In genomic region chr2:72028996-72029395, GRCh38 we compare ENCODE assay signal across 14 cellular contexts.
A peak's percentile ranks its signal among the peaks of the same experiment; 100 is the strongest.
DNase-seq lines count a peak whose midpoint lies in the region; ATAC-seq and TF ChIP-seq lines count a peak whose summit lies in the region.
"Had no signal": no experiment of that assay in that cellular context is flagged by ENCODE, and none has a peak within 500 bp of the region (broad histone marks: within the 10 kb centered on the region; RNA-seq: fewer than 3 reads in every experiment).

No MANE protein-coding gene starts in this region.

- no peaks in the 10 kb centered on the region for H3K27me3 ChIP-seq in esophagus muscularis mucosa

- H3K36me3 ChIP-seq in esophagus muscularis mucosa = no peaks in the 10 kb centered on the region

- ATAC-seq in stimulated activated effector memory CD8-positive, alpha-beta T cell treated with anti-CD3 and anti-CD28 coated beads, Interleukin-12 subunit alpha, Interleukin-12 subunit beta, amount 100 ng/mL, for 72 hours = no peak

- H3K4me3 Mint-ChIP-seq in stimulated activated effector memory CD8-positive, alpha-beta T cell treated with anti-CD3 and anti-CD28 coated beads, Interleukin-12 subunit alpha, Interleukin-12 subunit beta, amount 100 ng/mL, for 72 hours = no peak overlapping the region
- H3K4me3 Mint-ChIP-seq: B cell; CD4-positive, alpha-beta T cell had no signal

- no peak overlapping the region for H3K4me3 ChIP-seq in esophagus muscularis mucosa

- no peaks in the 10 kb centered on the region for H3K4me1 ChIP-seq in esophagus muscularis mucosa

- no peaks in the 10 kb centered on the region for H3K9me3 Mint-ChIP-seq in stimulated activated effector memory CD8-positive, alpha-beta T cell treated with anti-CD3 and anti-CD28 coated beads, Interleukin-12 subunit alpha, Interleukin-12 subunit beta, amount 100 ng/mL, for 72 hours
- H3K9me3 Mint-ChIP-seq: CD4-positive, alpha-beta T cell had no signal

- H3K27ac Mint-ChIP-seq in stimulated activated effector memory CD8-positive, alpha-beta T cell treated with anti-CD3 and anti-CD28 coated beads, Interleukin-12 subunit alpha, Interleukin-12 subunit beta, amount 100 ng/mL, for 72 hours = no peak overlapping the region
- H3K27ac Mint-ChIP-seq: B cell; CD4-positive, alpha-beta T cell had no signal

- no peaks in the 10 kb centered on the region for H3K4me1 Mint-ChIP-seq in stimulated activated effector memory CD8-positive, alpha-beta T cell treated with anti-CD3 and anti-CD28 coated beads, Interleukin-12 subunit alpha, Interleukin-12 subunit beta, amount 100 ng/mL, for 72 hours
- H3K4me1 Mint-ChIP-seq: B cell had no signal

- peak; percentile 1 for DNase-seq in stimulated activated CD4-positive, alpha-beta T cell treated with anti-CD3 and anti-CD28 coated beads, Interleukin-4, amount 100 ng/mL, for 24 hours
- no peak for DNase-seq in stimulated activated CD4-positive, alpha-beta T cell treated with anti-CD3 and anti-CD28 coated beads, Interleukin-2, amount 100 ng/mL, for 48 hours
- DNase-seq in esophagus muscularis mucosa (ENCODE audit: extremely low spot score) (peak; percentile 88), posterior vena cava (ENCODE audit: low spot score) (peak; percentile 48), NCI-H524 treated with DMSO at 0.1 percent for 48 hours (lab: John Stamatoyannopoulos, UW) (no peak)
- no peak for DNase-seq in stimulated activated effector memory CD8-positive, alpha-beta T cell treated with anti-CD3 and anti-CD28 coated beads, Interleukin-12 subunit alpha, Interleukin-12 subunit beta, amount 100 ng/mL, for 72 hours (ENCODE audit: low spot score in 2 of 2)
- DNase-seq in effector CD8-positive, alpha-beta T cell (lab: John Stamatoyannopoulos, UW) = no peak
- DNase-seq: Calu3, GOT3, KG1, NCI-H1092, NCI-H345 had no signal

- intact Hi-C loops in esophagus muscularis mucosa (cut with DNase I) (no loop called here), posterior vena cava (cut with DNase I) (loop anchor here in 1 of 2 donors (10.0 kb wide), 1 partner anchor 1894 kb away; no protein-coding TSS in a partner anchor)

- WGBS in esophagus muscularis mucosa = 80% methylated on average over 5 of the region's 5 CpGs

- H3K9me3 ChIP-seq in esophagus muscularis mucosa = no peaks in the 10 kb centered on the region

- no peaks in the 10 kb centered on the region for H3K36me3 Mint-ChIP-seq in stimulated activated effector memory CD8-positive, alpha-beta T cell treated with anti-CD3 and anti-CD28 coated beads, Interleukin-12 subunit alpha, Interleukin-12 subunit beta, amount 100 ng/mL, for 72 hours

- H3K27ac ChIP-seq in esophagus muscularis mucosa (replicated peaks in 1 of 4) = no peak overlapping the region

- TF ChIP-seq POLR2A in esophagus muscularis mucosa (IDR thresholded peaks at IDR 0.05; ENCODE audit: low read depth) = no peak

- no peak for TF ChIP-seq EP300 in esophagus muscularis mucosa (IDR thresholded peaks at IDR 0.05)

- TF ChIP-seq CTCF in esophagus muscularis mucosa (IDR thresholded peaks at IDR 0.05) = no peak

Comparison
In these comparisons a context has a peak if more than half of its experiments do, and no peak if none do; other contexts are left out.
1. DNase-seq: peak in stimulated activated CD4-positive, alpha-beta T cell treated with anti-CD3 and anti-CD28 coated beads, Interleukin-4, amount 100 ng/mL, for 24 hours (single experiment), esophagus muscularis mucosa (single experiment) and posterior vena cava (single experiment); none in stimulated activated CD4-positive, alpha-beta T cell treated with anti-CD3 and anti-CD28 coated beads, Interleukin-2, amount 100 ng/mL, for 48 hours (0 of 2), stimulated activated effector memory CD8-positive, alpha-beta T cell treated with anti-CD3 and anti-CD28 coated beads, Interleukin-12 subunit alpha, Interleukin-12 subunit beta, amount 100 ng/mL, for 72 hours (0 of 2), effector CD8-positive, alpha-beta T cell (single experiment) and NCI-H524 treated with DMSO at 0.1 percent for 48 hours (single experiment).